Comparison of ENCODE assay signal across 1 cellular context in genomic region chr17:64306850-64307463, GRCh38.
A peak's percentile ranks its signal among the peaks of the same experiment; 100 is the strongest.
TF ChIP-seq lines count a peak whose summit lies in the region.

No MANE protein-coding gene starts in this region.

TF ChIP-seq in HEK293, 187 proteins besides CTCF, POLR2A, EP300 and RAD21 (continued from another document):
- peak; percentile 38 for TF ChIP-seq ZNF654 (tag by site-specific recombination; IDR thresholded peaks at IDR 0.05; ENCODE audit: low read depth)
- no peak for TF ChIP-seq ZNF354C (tag by site-specific recombination; IDR thresholded peaks at IDR 0.05; ENCODE audit: borderline replicate concordance, low read depth)
TF ChIP-seq in HEK293: peak in this region for 1.
